15 cellular contexts compared by ENCODE assay signal in the genomic region with DNA sequence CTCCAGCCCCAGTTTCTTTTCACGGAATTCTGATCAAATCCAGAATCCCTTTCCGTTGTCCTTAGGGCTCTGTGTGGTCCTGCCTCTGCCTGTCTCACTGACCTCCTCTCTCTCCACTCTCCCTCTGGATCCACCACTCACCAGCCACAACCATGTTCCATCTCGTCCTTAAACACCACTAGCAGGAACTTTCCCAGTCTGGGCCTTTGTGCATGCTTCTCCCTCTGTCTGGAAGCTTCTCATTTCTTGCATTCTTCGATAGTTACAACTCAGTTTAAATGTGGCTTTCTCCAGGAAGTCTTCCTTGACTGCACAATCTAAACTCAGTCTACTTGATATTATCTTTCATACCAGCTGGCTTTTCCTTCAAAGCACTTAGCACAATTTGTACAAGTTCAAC.
A peak's percentile ranks its signal among the peaks of the same experiment; 100 is the strongest.
DNase-seq lines count a peak whose midpoint lies in the region; ATAC-seq and TF ChIP-seq lines count a peak whose summit lies in the region.
"Had no signal": no experiment of that assay in that cellular context is flagged by ENCODE, and none has a peak within 500 bp of the region (broad histone marks: within the 10 kb centered on the region; RNA-seq: fewer than 3 reads in every experiment).

No MANE protein-coding gene starts in this region.

- H3K9ac ChIP-seq in mucosa of stomach (ENCODE audit: low read length) (peak overlapping the region; percentile 28), smooth muscle cell (ENCODE audit: low read depth) (no peak overlapping the region)
- H3K9ac ChIP-seq: KMS-11 had no signal

- H3K9me3 ChIP-seq in mucosa of stomach (ENCODE audit: control insufficient read depth, low read length) (no peaks in the 10 kb centered on the region), smooth muscle cell (replicated peaks; ENCODE audit: low read depth) (no peaks in the 10 kb centered on the region)

- H2AFZ ChIP-seq in GM23338 (peak overlapping the region; percentile 85), smooth muscle cell (ENCODE audit: low read depth) (peak overlapping the region; percentile 74)

- H3K4me1 ChIP-seq in GM23338 (ENCODE audit: insufficient read depth) (no peaks in the 10 kb centered on the region), mucosa of stomach (ENCODE audit: control insufficient read depth, insufficient read depth, low read length) (peaks cover 28% of the 10 kb centered on the region), smooth muscle cell (ENCODE audit: low read depth) (peaks cover 10% of the 10 kb centered on the region)

- no peak overlapping the region for H3K27ac ChIP-seq in GM23338 (ENCODE audit: low read depth)
- peak overlapping the region; percentile 68 for H3K27ac ChIP-seq in smooth muscle cell (ENCODE audit: low read depth)
- H3K27ac ChIP-seq: KMS-11 had no signal

- ATAC-seq in GM23338: no peak; the same call in 2 of the 3 replicates
- ATAC-seq in GM18873 (IDR thresholded peaks at IDR 0.05; ENCODE audit: low FRiP score, unreplicated experiment): no peak
- ATAC-seq in HG02884 (IDR thresholded peaks at IDR 0.05; ENCODE audit: unreplicated experiment): no peak
- ATAC-seq: HCT116 had no signal

- H4K20me1 ChIP-seq in GM23338 (replicated peaks; ENCODE audit: insufficient read depth) (no peaks in the 10 kb centered on the region), smooth muscle cell (ENCODE audit: low read depth) (no peaks in the 10 kb centered on the region)

- no peaks in the 10 kb centered on the region for H3K27me3 ChIP-seq in GM23338 (ENCODE audit: insufficient read depth)
- H3K27me3 ChIP-seq in mucosa of stomach (ENCODE audit: control insufficient read depth, insufficient read depth, low read length): no peaks in the 10 kb centered on the region
- no peaks in the 10 kb centered on the region for H3K27me3 ChIP-seq in smooth muscle cell (ENCODE audit: low read depth)

- H3K36me3 Mint-ChIP-seq in GM23338 (ENCODE audit: low read depth): peaks cover 3% of the 10 kb centered on the region; the same call in 2 of the 3 replicates
- H3K36me3 Mint-ChIP-seq: CD4-positive, CD25-positive, alpha-beta regulatory T cell had no signal

- H3K9me3 Mint-ChIP-seq in GM23338: peaks cover 17% of the 10 kb centered on the region

- DNase-seq in GM23338 (ENCODE audit: low spot score) (no peak), fibroblast of villous mesenchyme (ENCODE audit: low read depth) (peak; percentile 55), smooth muscle cell (lab: John Stamatoyannopoulos, UW; ENCODE audit: unreplicated experiment) (no peak), NCI-H1105 treated with DMSO at 0.1 percent for 48 hours (lab: John Stamatoyannopoulos, UW) (no peak)
- DNase-seq: CD4-positive, CD25-positive, alpha-beta regulatory T cell; DMS79 treated with DMSO at 0.1 percent for 48 hours; NCI-H1092; NCI-H2081 treated with DMSO at 0.1 percent for 48 hours; NCI-H524; SHP77 treated with DMSO at 0.1 percent for 48 hours had no signal

- TF ChIP-seq CTCF in GM23338 (conservative IDR thresholded peaks at IDR 0.05; ENCODE audit: low read depth in 2 of 2): no peak
- no peak for TF ChIP-seq CTCF in fibroblast of villous mesenchyme (IDR thresholded peaks at IDR 0.05; ENCODE audit: insufficient read depth, low read depth, low read length)
- no peak for TF ChIP-seq CTCF in smooth muscle cell (IDR thresholded peaks at IDR 0.05; ENCODE audit: borderline replicate concordance, insufficient read depth, poor library complexity, severe bottlenecking)

- H3F3A ChIP-seq in GM23338 (replicated peaks; ENCODE audit: low read depth) (no peaks in the 10 kb centered on the region), smooth muscle cell (ENCODE audit: low read depth) (peaks cover 17% of the 10 kb centered on the region)

- WGBS in smooth muscle cell (ENCODE audit: low lambda C conversion rate): 8% methylated on average over 4 of the region's 4 CpGs

- H3K9me2 ChIP-seq in GM23338 (ENCODE audit: insufficient read depth): no peaks in the 10 kb centered on the region

- H3K4me1 Mint-ChIP-seq in GM23338: no peaks in the 10 kb centered on the region
- H3K4me1 Mint-ChIP-seq: CD4-positive, CD25-positive, alpha-beta regulatory T cell had no signal

- H3K4me3 ChIP-seq in GM23338 (no peak overlapping the region), fibroblast of villous mesenchyme (ENCODE audit: low read depth, low read length) (no peak overlapping the region), mucosa of stomach (ENCODE audit: low read length) (no peak overlapping the region), smooth muscle cell (no peak overlapping the region)

- H3K27ac Mint-ChIP-seq in GM23338: no peak overlapping the region
- H3K27ac Mint-ChIP-seq: CD4-positive, CD25-positive, alpha-beta regulatory T cell had no signal

- H3K79me2 ChIP-seq in GM23338 (replicated peaks; ENCODE audit: insufficient read depth) (no peaks in the 10 kb centered on the region), smooth muscle cell (ENCODE audit: low read depth) (no peaks in the 10 kb centered on the region)

- H3K4me2 ChIP-seq in GM23338: no peak overlapping the region
- H3K4me2 ChIP-seq in smooth muscle cell: peak overlapping the region; percentile 64
- H3K4me2 ChIP-seq: KMS-11 had no signal

- no peak overlapping the region for H3K4me3 Mint-ChIP-seq in GM23338
- H3K4me3 Mint-ChIP-seq: CD4-positive, CD25-positive, alpha-beta regulatory T cell had no signal

- H3K36me3 ChIP-seq in GM23338 (ENCODE audit: insufficient read depth): no peaks in the 10 kb centered on the region
- no peaks in the 10 kb centered on the region for H3K36me3 ChIP-seq in mucosa of stomach (ENCODE audit: control insufficient read depth, insufficient read depth, low read length)
- no peaks in the 10 kb centered on the region for H3K36me3 ChIP-seq in smooth muscle cell (ENCODE audit: low read depth)

- H3K27me3 Mint-ChIP-seq in GM23338 (ENCODE audit: insufficient read depth, low read depth, poor library complexity): peaks cover 7% of the 10 kb centered on the region
- H3K27me3 Mint-ChIP-seq: CD4-positive, CD25-positive, alpha-beta regulatory T cell had no signal

TF ChIP-seq in GM23338, 12 proteins besides CTCF, POLR2A, EP300 and RAD21 (continues in another document):
- no peak for TF ChIP-seq ZNF331 (CRISPR knock-in tag; IDR thresholded peaks at IDR 0.05; ENCODE audit: low read depth)
- TF ChIP-seq, protein P1, sequence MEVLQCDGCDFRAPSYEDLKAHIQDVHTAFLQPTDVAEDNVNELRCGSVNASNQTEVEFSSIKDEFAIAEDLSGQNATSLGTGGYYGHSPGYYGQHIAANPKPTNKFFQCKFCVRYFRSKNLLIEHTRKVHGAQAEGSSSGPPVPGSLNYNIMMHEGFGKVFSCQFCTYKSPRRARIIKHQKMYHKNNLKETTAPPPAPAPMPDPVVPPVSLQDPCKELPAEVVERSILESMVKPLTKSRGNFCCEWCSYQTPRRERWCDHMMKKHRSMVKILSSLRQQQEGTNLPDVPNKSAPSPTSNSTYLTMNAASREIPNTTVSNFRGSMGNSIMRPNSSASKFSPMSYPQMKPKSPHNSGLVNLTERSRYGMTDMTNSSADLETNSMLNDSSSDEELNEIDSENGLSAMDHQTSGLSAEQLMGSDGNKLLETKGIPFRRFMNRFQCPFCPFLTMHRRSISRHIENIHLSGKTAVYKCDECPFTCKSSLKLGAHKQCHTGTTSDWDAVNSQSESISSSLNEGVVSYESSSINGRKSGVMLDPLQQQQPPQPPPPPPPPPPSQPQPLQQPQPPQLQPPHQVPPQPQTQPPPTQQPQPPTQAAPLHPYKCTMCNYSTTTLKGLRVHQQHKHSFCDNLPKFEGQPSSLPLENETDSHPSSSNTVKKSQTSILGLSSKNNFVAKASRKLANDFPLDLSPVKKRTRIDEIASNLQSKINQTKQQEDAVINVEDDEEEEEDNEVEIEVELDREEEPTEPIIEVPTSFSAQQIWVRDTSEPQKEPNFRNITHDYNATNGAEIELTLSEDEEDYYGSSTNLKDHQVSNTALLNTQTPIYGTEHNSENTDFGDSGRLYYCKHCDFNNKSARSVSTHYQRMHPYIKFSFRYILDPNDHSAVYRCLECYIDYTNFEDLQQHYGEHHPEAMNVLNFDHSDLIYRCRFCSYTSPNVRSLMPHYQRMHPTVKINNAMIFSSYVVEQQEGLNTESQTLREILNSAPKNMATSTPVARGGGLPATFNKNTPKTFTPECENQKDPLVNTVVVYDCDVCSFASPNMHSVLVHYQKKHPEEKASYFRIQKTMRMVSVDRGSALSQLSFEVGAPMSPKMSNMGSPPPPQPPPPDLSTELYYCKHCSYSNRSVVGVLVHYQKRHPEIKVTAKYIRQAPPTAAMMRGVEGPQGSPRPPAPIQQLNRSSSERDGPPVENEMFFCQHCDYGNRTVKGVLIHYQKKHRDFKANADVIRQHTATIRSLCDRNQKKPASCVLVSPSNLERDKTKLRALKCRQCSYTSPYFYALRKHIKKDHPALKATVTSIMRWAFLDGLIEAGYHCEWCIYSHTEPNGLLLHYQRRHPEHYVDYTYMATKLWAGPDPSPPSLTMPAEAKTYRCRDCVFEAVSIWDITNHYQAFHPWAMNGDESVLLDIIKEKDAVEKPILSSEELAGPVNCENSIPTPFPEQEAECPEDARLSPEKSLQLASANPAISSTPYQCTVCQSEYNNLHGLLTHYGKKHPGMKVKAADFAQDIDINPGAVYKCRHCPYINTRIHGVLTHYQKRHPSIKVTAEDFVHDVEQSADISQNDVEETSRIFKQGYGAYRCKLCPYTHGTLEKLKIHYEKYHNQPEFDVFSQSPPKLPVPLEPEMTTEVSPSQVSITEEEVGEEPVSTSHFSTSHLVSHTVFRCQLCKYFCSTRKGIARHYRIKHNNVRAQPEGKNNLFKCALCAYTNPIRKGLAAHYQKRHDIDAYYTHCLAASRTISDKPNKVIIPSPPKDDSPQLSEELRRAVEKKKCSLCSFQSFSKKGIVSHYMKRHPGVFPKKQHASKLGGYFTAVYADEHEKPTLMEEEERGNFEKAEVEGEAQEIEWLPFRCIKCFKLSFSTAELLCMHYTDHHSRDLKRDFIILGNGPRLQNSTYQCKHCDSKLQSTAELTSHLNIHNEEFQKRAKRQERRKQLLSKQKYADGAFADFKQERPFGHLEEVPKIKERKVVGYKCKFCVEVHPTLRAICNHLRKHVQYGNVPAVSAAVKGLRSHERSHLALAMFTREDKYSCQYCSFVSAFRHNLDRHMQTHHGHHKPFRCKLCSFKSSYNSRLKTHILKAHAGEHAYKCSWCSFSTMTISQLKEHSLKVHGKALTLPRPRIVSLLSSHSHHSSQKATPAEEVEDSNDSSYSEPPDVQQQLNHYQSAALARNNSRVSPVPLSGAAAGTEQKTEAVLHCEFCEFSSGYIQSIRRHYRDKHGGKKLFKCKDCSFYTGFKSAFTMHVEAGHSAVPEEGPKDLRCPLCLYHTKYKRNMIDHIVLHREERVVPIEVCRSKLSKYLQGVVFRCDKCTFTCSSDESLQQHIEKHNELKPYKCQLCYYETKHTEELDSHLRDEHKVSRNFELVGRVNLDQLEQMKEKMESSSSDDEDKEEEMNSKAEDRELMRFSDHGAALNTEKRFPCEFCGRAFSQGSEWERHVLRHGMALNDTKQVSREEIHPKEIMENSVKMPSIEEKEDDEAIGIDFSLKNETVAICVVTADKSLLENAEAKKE (CRISPR knock-in tag; IDR thresholded peaks at IDR 0.05): no peak
